Comparison of ENCODE assay signal across 14 cellular contexts in the genomic region with DNA sequence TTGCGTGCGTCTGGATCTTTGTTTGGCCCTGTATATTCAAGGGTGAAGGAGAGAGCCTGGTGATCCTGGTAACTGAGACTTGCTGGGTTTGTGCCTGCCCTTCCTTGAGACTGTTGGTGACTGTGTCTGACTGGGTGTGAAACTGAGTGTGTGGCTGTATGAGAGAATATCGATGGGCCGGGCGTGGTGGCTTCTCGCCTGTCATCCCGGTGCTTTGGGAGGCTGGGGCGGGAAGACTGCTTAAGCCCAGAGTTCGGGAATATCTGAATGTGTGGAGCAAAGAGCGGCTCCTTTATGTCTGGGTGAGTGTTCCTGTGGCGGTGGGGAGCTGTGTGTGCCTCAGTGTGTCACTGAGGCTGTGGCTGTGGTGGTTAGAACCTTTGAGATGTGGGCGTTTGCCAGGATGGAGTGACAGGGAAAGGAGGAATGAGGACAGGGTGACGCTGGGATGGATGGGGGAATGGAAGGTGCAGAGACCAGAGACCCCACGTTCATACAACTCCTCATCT. TPM values are rescaled to one million over a fixed set of nuclear protein-coding genes. Genes with fewer than 3 reads are reported as not detected.
DNase-seq lines count a peak whose midpoint lies in the region; ATAC-seq and TF ChIP-seq lines count a peak whose summit lies in the region.
"Had no signal": no experiment of that assay in that cellular context is flagged by ENCODE, and none has a peak within 500 bp of the region (broad histone marks: within the 10 kb centered on the region; RNA-seq: fewer than 3 reads in every experiment).

No MANE protein-coding gene starts in this region.

- H3K27ac ChIP-seq in breast epithelium (peak overlapping the region; percentile 84 to 89), substantia nigra (ENCODE audit: low read depth, low read length, poor library complexity, severe bottlenecking) (peak overlapping the region; percentile 100)
- no peak overlapping the region for H3K27ac ChIP-seq in CD8-positive, alpha-beta T cell (ENCODE audit: low read depth, low read length)
- H3K27ac ChIP-seq: vagina had no signal

- no peak for TF ChIP-seq CTCF in breast epithelium (IDR thresholded peaks at IDR 0.05)
- no peak for TF ChIP-seq CTCF in MCF 10A (IDR thresholded peaks at IDR 0.05; ENCODE audit: unreplicated experiment)
- no peak for TF ChIP-seq CTCF in mesothelial cell of epicardium (IDR thresholded peaks at IDR 0.05; ENCODE audit: unreplicated experiment)
- no peak for TF ChIP-seq CTCF in CD8-positive, alpha-beta T cell (IDR thresholded peaks at IDR 0.05)

- TF ChIP-seq POLR2A in breast epithelium (IDR thresholded peaks at IDR 0.05), result no peak

- CTCF ChIA-PET in MCF 10A (lab: Yijun Ruan, JAX), result no interaction called here
- CTCF ChIA-PET in CD8-positive, alpha-beta T cell (lab: Charles Lee), result no interaction called here

- BruUV-seq in MCF 10A (replicated peaks; lab: Mats Ljungman, UMichigan), result no TSS peak

- no peaks in the 10 kb centered on the region for H3K9me3 ChIP-seq in breast epithelium
- H3K9me3 ChIP-seq in CD8-positive, alpha-beta T cell (ENCODE audit: low read length), result no peaks in the 10 kb centered on the region
- H3K9me3 ChIP-seq: HAP-1, vagina had no signal

- H3K36me3 ChIP-seq in breast epithelium, result no peaks in the 10 kb centered on the region
- H3K36me3 ChIP-seq in CD8-positive, alpha-beta T cell (ENCODE audit: insufficient read depth, low read length), result no peaks in the 10 kb centered on the region
- H3K36me3 ChIP-seq: vagina had no signal

- H3K4me3 Mint-ChIP-seq in MCF 10A (ENCODE audit: unreplicated experiment) (no peak overlapping the region), mesothelial cell of epicardium (peak overlapping the region; percentile 7)
- H3K4me3 Mint-ChIP-seq in activated naive CD8-positive, alpha-beta T cell treated with anti-CD3 and anti-CD28 coated beads, Interleukin-2, amount 50 U/mL, for 24 hours, result no peak overlapping the region
- no peak overlapping the region for H3K4me3 Mint-ChIP-seq in CD8-positive, alpha-beta T cell

- H3K4me1 ChIP-seq in breast epithelium, result peaks cover 17 to 23% of the 10 kb centered on the region in 2 donors
- H3K4me1 ChIP-seq in CD8-positive, alpha-beta T cell (ENCODE audit: insufficient read depth, low read length), result peaks cover 27% of the 10 kb centered on the region

- intact Hi-C loops in breast epithelium (cut with DNase I; ENCODE audit: low total_unique reads), result no loop called here
- intact Hi-C loops in MCF 10A (cut with micrococcal nuclease), result no loop called here
- intact Hi-C loops in CD8-positive, alpha-beta T cell (cut with DNase I, micrococcal nuclease), result loop anchor here in 1 of 2 experiments (5.0 kb wide), 1 partner anchor 116 kb away; a partner anchor contains a TSS

- H3K27ac Mint-ChIP-seq in MCF 10A (ENCODE audit: low read depth, unreplicated experiment) (no peak overlapping the region), mesothelial cell of epicardium (no peak overlapping the region)
- peak overlapping the region; percentile 34 for H3K27ac Mint-ChIP-seq in activated naive CD8-positive, alpha-beta T cell treated with anti-CD3 and anti-CD28 coated beads, Interleukin-2, amount 50 U/mL, for 24 hours
- H3K27ac Mint-ChIP-seq in CD8-positive, alpha-beta T cell, result no peak overlapping the region

- H3K27me3 ChIP-seq in breast epithelium, result no peaks in the 10 kb centered on the region
- H3K27me3 ChIP-seq in CD8-positive, alpha-beta T cell (ENCODE audit: insufficient read depth, low read length), result no peaks in the 10 kb centered on the region
- H3K27me3 ChIP-seq: vagina had no signal

- no peak overlapping the region for H3K4me3 ChIP-seq in breast epithelium
- no peak overlapping the region for H3K4me3 ChIP-seq in CD8-positive, alpha-beta T cell (ENCODE audit: low read depth, low read length)
- H3K4me3 ChIP-seq: HAP-1, vagina had no signal

- H3K4me1 Mint-ChIP-seq in MCF 10A (ENCODE audit: insufficient read depth, unreplicated experiment) (no peaks in the 10 kb centered on the region), mesothelial cell of epicardium (peaks cover 12% of the 10 kb centered on the region)
- peaks cover 51% of the 10 kb centered on the region for H3K4me1 Mint-ChIP-seq in activated naive CD8-positive, alpha-beta T cell treated with anti-CD3 and anti-CD28 coated beads, Interleukin-2, amount 50 U/mL, for 24 hours
- peaks cover 35% of the 10 kb centered on the region for H3K4me1 Mint-ChIP-seq in CD8-positive, alpha-beta T cell (ENCODE audit: low read depth)

- POLR2A ChIA-PET in MCF 10A (lab: Yijun Ruan, JAX), result no interaction called here
- POLR2A ChIA-PET in CD8-positive, alpha-beta T cell (lab: Charles Lee), result no interaction called here

- H3K27me3 Mint-ChIP-seq in MCF 10A (ENCODE audit: insufficient read depth, unreplicated experiment) (no peaks in the 10 kb centered on the region), mesothelial cell of epicardium (ENCODE audit: low read depth) (peaks cover 2% of the 10 kb centered on the region)
- H3K27me3 Mint-ChIP-seq in activated naive CD8-positive, alpha-beta T cell treated with anti-CD3 and anti-CD28 coated beads, Interleukin-2, amount 50 U/mL, for 24 hours, result no peaks in the 10 kb centered on the region
- H3K27me3 Mint-ChIP-seq in CD8-positive, alpha-beta T cell (ENCODE audit: low read depth), result no peaks in the 10 kb centered on the region
- H3K27me3 Mint-ChIP-seq: effector memory CD8-positive, alpha-beta T cell had no signal

- DNase-seq in breast epithelium (ENCODE audit: low spot score in 2 of 2), result no peak
- no peak for DNase-seq in MCF 10A (ENCODE audit: unreplicated experiment)
- DNase-seq in activated naive CD8-positive, alpha-beta T cell treated with anti-CD3 and anti-CD28 coated beads, Interleukin-2, amount 50 U/mL, for 24 hours, result no peak
- DNase-seq in mesothelial cell of epicardium (ENCODE audit: low spot score in 2 of 2, unreplicated experiment in 2 of 2), result no peak
- DNase-seq in substantia nigra (lab: John Stamatoyannopoulos, UW), result peak in 3 of 49 donors; percentile 60 to 63 (median 62)
- no peak for DNase-seq in CD8-positive, alpha-beta T cell
- DNase-seq: DND-41; effector memory CD8-positive, alpha-beta T cell; NCI-H1048; stimulated activated CD4-positive, alpha-beta T cell treated with anti-CD3 and anti-CD28 coated beads, Interleukin-15, amount 100 ng/mL, for 24 hours had no signal

- no peaks in the 10 kb centered on the region for H3K36me3 Mint-ChIP-seq in MCF 10A (ENCODE audit: insufficient read depth, unreplicated experiment)
- peaks cover 1% of the 10 kb centered on the region for H3K36me3 Mint-ChIP-seq in activated naive CD8-positive, alpha-beta T cell treated with anti-CD3 and anti-CD28 coated beads, Interleukin-2, amount 50 U/mL, for 24 hours (ENCODE audit: low read depth)
- H3K36me3 Mint-ChIP-seq in mesothelial cell of epicardium, result peaks cover 4% of the 10 kb centered on the region
- H3K36me3 Mint-ChIP-seq in CD8-positive, alpha-beta T cell, result peaks cover 3% of the 10 kb centered on the region

- no peaks in the 10 kb centered on the region for H3K9me3 Mint-ChIP-seq in MCF 10A (ENCODE audit: unreplicated experiment)
- H3K9me3 Mint-ChIP-seq in activated naive CD8-positive, alpha-beta T cell treated with anti-CD3 and anti-CD28 coated beads, Interleukin-2, amount 50 U/mL, for 24 hours, result no peaks in the 10 kb centered on the region
- H3K9me3 Mint-ChIP-seq in mesothelial cell of epicardium, result no peaks in the 10 kb centered on the region
- no peaks in the 10 kb centered on the region for H3K9me3 Mint-ChIP-seq in CD8-positive, alpha-beta T cell
- H3K9me3 Mint-ChIP-seq: effector memory CD8-positive, alpha-beta T cell had no signal

- no peak for ATAC-seq in activated naive CD8-positive, alpha-beta T cell treated with anti-CD3 and anti-CD28 coated beads, Interleukin-2, amount 50 U/mL, for 24 hours
- ATAC-seq in CD8-positive, alpha-beta T cell, result no peak
- ATAC-seq in GM21360 (IDR thresholded peaks at IDR 0.05; ENCODE audit: unreplicated experiment), result no peak
- ATAC-seq in GM21825 (IDR thresholded peaks at IDR 0.05; ENCODE audit: unreplicated experiment), result no peak

RNA-seq across cellular contexts. Expression of a gene that starts 2.7 kb away (rescaled TPM):
- 10 to 100 TPM; 33.4 to 82.8 (median 47.9) TPM for total RNA-seq in breast epithelium
- total RNA-seq in MCF 10A (2022), result 0.65 and 1.0 TPM in 2 replicates
- 487 to 496 TPM (median 495 TPM) in 3 replicates for total RNA-seq in mesothelial cell of epicardium
- 10 to 100 TPM; 30.5 to 30.7 TPM for total RNA-seq in CD8-positive, alpha-beta T cell

RNA-seq across cellular contexts. Expression of a gene that starts 23.6 kb away (rescaled TPM):
- total RNA-seq in breast epithelium, result 10 to 100 TPM in 2 of 3 donors, 1 to 10 TPM in 1; 8.8 to 15.8 (median 10.2) TPM
- total RNA-seq in MCF 10A (2022), result 13.4 and 19.0 TPM in 2 replicates
- total RNA-seq in mesothelial cell of epicardium, result 12.5 to 12.9 TPM (median 12.5 TPM) in 3 replicates
- total RNA-seq in CD8-positive, alpha-beta T cell, result 10 to 100 TPM; 29.9 to 36.0 TPM

RNA-seq across cellular contexts. Expression of a gene that starts 23.6 kb away (rescaled TPM):
- total RNA-seq in breast epithelium (1 to 10 TPM; 1.4 to 3.9 (median 3.4) TPM), MCF 10A (2022) (2.0 and 2.3 TPM in 2 replicates), mesothelial cell of epicardium (6.6 to 8.1 TPM (median 7.8 TPM) in 3 replicates)
- under 1 TPM; 0.22 to 0.42 TPM for total RNA-seq in CD8-positive, alpha-beta T cell
- total RNA-seq: vagina had no signal

RNA-seq across cellular contexts. Expression of a gene that starts 46.8 kb away (rescaled TPM):
- 10 to 100 TPM; 31.8 to 87.5 (median 87.4) TPM for total RNA-seq in breast epithelium
- total RNA-seq in MCF 10A (2022), result 39.7 and 62.9 TPM in 2 replicates
- total RNA-seq in mesothelial cell of epicardium, result 122 to 131 TPM (median 127 TPM) in 3 replicates
- 10 to 100 TPM; 57.8 to 61.4 TPM for total RNA-seq in CD8-positive, alpha-beta T cell

RNA-seq across cellular contexts. Expression of a gene that starts 55.5 kb away (rescaled TPM):
- total RNA-seq in breast epithelium (100 to 1,000 TPM in 1 of 3 donors, 10 to 100 TPM in 2; 86.9 to 123 (median 95.1) TPM), MCF 10A (2022) (52.6 and 56.2 TPM in 2 replicates), mesothelial cell of epicardium (73.4 to 74.8 TPM (median 74.6 TPM) in 3 replicates)
- 100 to 1,000 TPM; 189 to 201 TPM for total RNA-seq in CD8-positive, alpha-beta T cell

Comparison
In these comparisons a context has a peak if more than half of its experiments do, and no peak if none do; other contexts are left out.
1. RNA of a gene that starts 2.7 kb away (total RNA-seq): 487 to 496 TPM in mesothelial cell of epicardium, 33.4 to 82.8 TPM in breast epithelium and 30.5 to 30.7 TPM in CD8-positive, alpha-beta T cell; 0.65 to 1.0 TPM in MCF 10A; every median in the first group is over 10 times any median in the second.